ENCODE assay signal across 8 cellular contexts in genomic region chr15:41774062-41774872, GRCh38. TPM values are rescaled to one million over a fixed set of nuclear protein-coding genes. Genes with fewer than 3 reads are reported as not detected.
DNase-seq lines count a peak whose midpoint lies in the region; ATAC-seq and TF ChIP-seq lines count a peak whose summit lies in the region.

MAPKBP1 (plus strand) TSS chr15:41774484; CDS start chr15:41775276, 792 bp downstream.

- H3K27ac ChIP-seq in left lung: peak within 1 kb of the TSS; percentile 85 to 88

- H3K36me3 ChIP-seq in left lung: no peaks in the 10 kb centered on the region

- H3K4me1 ChIP-seq in left lung: peaks cover 29 to 46% of the 10 kb centered on the region in 2 donors

- TF ChIP-seq CTCF in left lung (IDR thresholded peaks at IDR 0.05): peak; percentile 36 to 38

- intact Hi-C loops in left lung (cut with DNase I): loop anchor here in 1 of 2 donors (5.0 kb wide), 1 partner anchor 38 kb away; no protein-coding TSS in a partner anchor

- no peaks in the 10 kb centered on the region for H3K9me3 ChIP-seq in left lung

- ATAC-seq in GM19372 (IDR thresholded peaks at IDR 0.05; ENCODE audit: low read depth, unreplicated experiment) (peak; percentile 84), HG03558 (IDR thresholded peaks at IDR 0.05; ENCODE audit: extremely low read depth, unreplicated experiment) (peak; percentile 63), left lung (peak; percentile 96)

- H3K27me3 ChIP-seq in left lung: no peaks in the 10 kb centered on the region

- peak; percentile 100 for DNase-seq in CD1c-positive myeloid dendritic cell (ENCODE audit: extremely low spot score)
- peak; percentile 96 for DNase-seq in NCI-H748 (lab: John Stamatoyannopoulos, UW; ENCODE audit: unreplicated experiment)
- DNase-seq in activated CD4-positive, alpha-beta T cell treated with anti-CD3 and anti-CD28 coated beads, Interleukin-2, amount 50 U/mL, for 1 hour: peak; percentile 97
- DNase-seq in dermis blood vessel endothelial cell: peak; percentile 99
- peak; percentile 98 to 99 for DNase-seq in left lung
- peak; percentile 94 to 95 for DNase-seq in stimulated activated CD4-positive, alpha-beta T cell treated with anti-CD3 and anti-CD28 coated beads, Interleukin-2, amount 100 ng/mL, for 48 hours

- peak within 1 kb of the TSS; percentile 64 to 90 for H3K4me3 ChIP-seq in left lung

RNA-seq across cellular contexts. Expression of gene MAPKBP1, which starts in this region (rescaled TPM):
- total RNA-seq in dermis blood vessel endothelial cell (19.4 and 20.8 TPM in 2 replicates), left lung (10 to 100 TPM; 22.8 to 25.4 TPM)

Comparison
In these comparisons a context has a peak if more than half of its experiments do, and no peak if none do; other contexts are left out.
1. Peak in every context shown above with its lines: DNase-seq, ATAC-seq, H3K4me3 ChIP-seq and H3K27ac ChIP-seq.